In genomic region chr12:272942-273906, GRCh38 we compare ENCODE assay signal across 13 cellular contexts. TPM values are rescaled to one million over a fixed set of nuclear protein-coding genes. Genes with fewer than 3 reads are reported as not detected.
"Had no signal": no experiment of that assay in that cellular context is flagged by ENCODE, and none has a peak within 500 bp of the region (broad histone marks: within the 10 kb centered on the region; RNA-seq: fewer than 3 reads in every experiment).

No MANE protein-coding gene starts in this region.

- H3K4me3 ChIP-seq: breast epithelium, heart left ventricle, mucosa of descending colon had no signal

- ATAC-seq: heart left ventricle; mucosa of descending colon; naive thymus-derived CD8-positive, alpha-beta T cell; T-helper 17 cell had no signal

- H3K9me3 Mint-ChIP-seq: naive thymus-derived CD8-positive, alpha-beta T cell; stimulated activated naive CD8-positive, alpha-beta T cell treated with anti-CD3 and anti-CD28 coated beads, Interleukin-15, Interleukin-2, amounts not matched to agents 100 ng/mL and 50 ng/mL, for 24 hours had no signal

- DNase-seq: activated CD4-positive, CD25-positive, alpha-beta regulatory T cell; activated naive CD4-positive, alpha-beta T cell treated with anti-CD3 and anti-CD28 coated beads, Interleukin-2, amount 50 U/mL, for 16 hours; amniotic stem cell; foreskin melanocyte; heart left ventricle; mammary epithelial cell; mucosa of descending colon; naive thymus-derived CD8-positive, alpha-beta T cell; stimulated activated CD4-positive, alpha-beta T cell treated with anti-CD3 and anti-CD28 coated beads, Interleukin-12 subunit alpha, Interleukin-12 subunit beta, amount 100 ng/mL, for 4 hours; T-helper 17 cell had no signal

- H3K27me3 Mint-ChIP-seq: naive thymus-derived CD8-positive, alpha-beta T cell; stimulated activated naive CD8-positive, alpha-beta T cell treated with anti-CD3 and anti-CD28 coated beads, Interleukin-15, Interleukin-2, amounts not matched to agents 100 ng/mL and 50 ng/mL, for 24 hours; T-helper 17 cell had no signal

- H3K27me3 ChIP-seq: breast epithelium, heart left ventricle had no signal

- H3K36me3 ChIP-seq: breast epithelium, heart left ventricle had no signal

- H3K4me1 ChIP-seq: breast epithelium had no signal

- H3K4me3 Mint-ChIP-seq: naive thymus-derived CD8-positive, alpha-beta T cell; stimulated activated naive CD8-positive, alpha-beta T cell treated with anti-CD3 and anti-CD28 coated beads, Interleukin-15, Interleukin-2, amounts not matched to agents 100 ng/mL and 50 ng/mL, for 24 hours; T-helper 17 cell had no signal

- H3K27ac Mint-ChIP-seq: T-helper 17 cell had no signal

- H3K9me3 ChIP-seq: breast epithelium, heart left ventricle, mucosa of descending colon had no signal

- H3K27ac ChIP-seq: breast epithelium, heart left ventricle had no signal

RNA-seq across cellular contexts. Expression of gene SLC6A13, which starts 10.6 kb away (rescaled TPM):
- total RNA-seq: mucosa of descending colon had no signal

RNA-seq across cellular contexts. Expression of gene SLC6A12, which starts 59.3 kb away (rescaled TPM):
- total RNA-seq: osteocyte, T-helper 17 cell had no signal
